In the genomic region with DNA sequence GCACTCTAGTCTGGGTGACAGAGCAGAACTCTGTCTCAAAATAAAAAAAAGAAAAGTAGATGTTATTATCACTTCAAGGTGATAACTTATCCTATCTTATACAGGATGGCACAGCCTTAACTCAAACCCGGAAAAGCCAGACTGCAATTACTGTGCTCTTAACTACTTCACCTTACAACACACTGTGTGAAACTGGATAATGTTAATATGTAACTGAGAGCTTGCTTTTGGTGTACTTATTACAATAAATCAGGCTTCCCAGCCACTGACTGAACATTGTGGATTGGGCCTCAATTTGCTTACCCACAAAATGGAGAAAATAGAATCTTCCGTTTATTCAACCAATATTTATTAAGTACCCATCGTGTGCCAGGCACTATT, we compare ENCODE assay signal across 1 cellular context.
TF ChIP-seq lines count a peak whose summit lies in the region.

No MANE protein-coding gene starts in this region.

TF ChIP-seq in H1, 55 proteins besides CTCF, POLR2A, EP300 and RAD21:
- TF ChIP-seq SUZ12 (IDR thresholded peaks at IDR 0.05; ENCODE audit: low read length) (no peak), PHF8 (conservative IDR thresholded peaks at IDR 0.05; ENCODE audit: low read depth, low read length) (no peak), EGR1 (IDR thresholded peaks at IDR 0.05; ENCODE audit: borderline replicate concordance, low read depth, low read length) (no peak), TAF1 (IDR thresholded peaks at IDR 0.05; ENCODE audit: low read depth, low read length) (no peak), HDAC6 (IDR thresholded peaks at IDR 0.05; ENCODE audit: low read depth, low read length) (no peak), CBX5 (IDR thresholded peaks at IDR 0.05; ENCODE audit: low read depth, low read length) (no peak), SRF (IDR thresholded peaks at IDR 0.05; ENCODE audit: low read depth, low read length) (no peak), SIX5 (IDR thresholded peaks at IDR 0.05; ENCODE audit: low read depth, low read length) (no peak), KDM4A (IDR thresholded peaks at IDR 0.05; ENCODE audit: low read depth, low read length, severe bottlenecking) (no peak), FOSL1 (IDR thresholded peaks at IDR 0.05; ENCODE audit: insufficient read depth, low read depth, low read length) (no peak)
- TF ChIP-seq, protein P1, sequence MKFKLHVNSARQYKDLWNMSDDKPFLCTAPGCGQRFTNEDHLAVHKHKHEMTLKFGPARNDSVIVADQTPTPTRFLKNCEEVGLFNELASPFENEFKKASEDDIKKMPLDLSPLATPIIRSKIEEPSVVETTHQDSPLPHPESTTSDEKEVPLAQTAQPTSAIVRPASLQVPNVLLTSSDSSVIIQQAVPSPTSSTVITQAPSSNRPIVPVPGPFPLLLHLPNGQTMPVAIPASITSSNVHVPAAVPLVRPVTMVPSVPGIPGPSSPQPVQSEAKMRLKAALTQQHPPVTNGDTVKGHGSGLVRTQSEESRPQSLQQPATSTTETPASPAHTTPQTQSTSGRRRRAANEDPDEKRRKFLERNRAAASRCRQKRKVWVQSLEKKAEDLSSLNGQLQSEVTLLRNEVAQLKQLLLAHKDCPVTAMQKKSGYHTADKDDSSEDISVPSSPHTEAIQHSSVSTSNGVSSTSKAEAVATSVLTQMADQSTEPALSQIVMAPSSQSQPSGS (IDR thresholded peaks at IDR 0.05; ENCODE audit: low read length) = no peak
